2 cellular contexts compared by ENCODE assay signal in the genomic region with DNA sequence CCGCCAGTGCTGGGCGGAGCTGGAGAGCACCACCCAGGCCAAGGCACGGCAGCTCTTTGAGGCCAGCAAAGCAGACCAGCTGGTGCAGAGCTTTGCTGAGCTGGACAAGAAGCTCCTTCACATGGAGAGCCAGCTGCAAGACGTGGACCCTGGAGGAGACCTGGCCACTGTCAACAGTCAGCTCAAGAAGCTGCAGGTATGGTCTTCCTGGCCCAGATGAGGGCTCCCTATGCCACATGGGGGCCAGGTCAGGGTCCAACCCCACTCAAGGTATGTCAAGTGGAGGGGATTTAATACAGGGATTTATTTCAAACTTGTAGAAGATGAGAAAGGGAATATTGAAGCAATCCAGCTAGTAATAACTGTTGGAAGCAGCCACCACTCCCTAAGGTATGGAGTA.
TF ChIP-seq lines count a peak whose summit lies in the region.

No MANE protein-coding gene starts in this region.

TF ChIP-seq in IMR-90, 13 proteins besides CTCF, POLR2A, EP300 and RAD21:
- TF ChIP-seq FOS (IDR thresholded peaks at IDR 0.05; ENCODE audit: low read depth, low read length) (no peak), SMC3 (IDR thresholded peaks at IDR 0.05; ENCODE audit: low read depth, low read length) (no peak), MXI1 (IDR thresholded peaks at IDR 0.05; ENCODE audit: borderline replicate concordance, low read depth, low read length) (no peak), NFE2L2 (IDR thresholded peaks at IDR 0.05; ENCODE audit: low read depth, low read length) (no peak), RCOR1 (IDR thresholded peaks at IDR 0.05; ENCODE audit: insufficient replicate concordance, low read length) (no peak), BHLHE40 (IDR thresholded peaks at IDR 0.05; ENCODE audit: low read depth, low read length) (no peak)
- TF ChIP-seq, protein P1, sequence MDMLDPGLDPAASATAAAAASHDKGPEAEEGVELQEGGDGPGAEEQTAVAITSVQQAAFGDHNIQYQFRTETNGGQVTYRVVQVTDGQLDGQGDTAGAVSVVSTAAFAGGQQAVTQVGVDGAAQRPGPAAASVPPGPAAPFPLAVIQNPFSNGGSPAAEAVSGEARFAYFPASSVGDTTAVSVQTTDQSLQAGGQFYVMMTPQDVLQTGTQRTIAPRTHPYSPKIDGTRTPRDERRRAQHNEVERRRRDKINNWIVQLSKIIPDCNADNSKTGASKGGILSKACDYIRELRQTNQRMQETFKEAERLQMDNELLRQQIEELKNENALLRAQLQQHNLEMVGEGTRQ (IDR thresholded peaks at IDR 0.05; ENCODE audit: low read depth, low read length), result no peak

TF ChIP-seq in H1, 55 proteins besides CTCF, POLR2A, EP300 and RAD21:
- TF ChIP-seq HDAC6 (IDR thresholded peaks at IDR 0.05; ENCODE audit: low read depth, low read length) (no peak), GTF2F1 (IDR thresholded peaks at IDR 0.05; ENCODE audit: borderline replicate concordance, low read depth, low read length) (no peak), SAP30 (IDR thresholded peaks at IDR 0.05; ENCODE audit: insufficient read depth, insufficient replicate concordance, low read length) (no peak), CBX8 (IDR thresholded peaks at IDR 0.05; ENCODE audit: borderline replicate concordance, low read depth, low read length) (no peak), YY1 (IDR thresholded peaks at IDR 0.05; ENCODE audit: low read depth, low read length) (no peak), CHD1 (IDR thresholded peaks at IDR 0.05; ENCODE audit: low read depth, low read length) (no peak), BRCA1 (IDR thresholded peaks at IDR 0.05; ENCODE audit: low read depth, low read length) (no peak), SIRT6 (IDR thresholded peaks at IDR 0.05; ENCODE audit: low read length) (no peak), JUND (IDR thresholded peaks at IDR 0.05; ENCODE audit: low read length) (no peak), RBBP5 (IDR thresholded peaks at IDR 0.05; ENCODE audit: borderline replicate concordance, low read depth, low read length) (no peak), CREB1 (IDR thresholded peaks at IDR 0.05) (no peak), CBX5 (IDR thresholded peaks at IDR 0.05; ENCODE audit: low read depth, low read length) (no peak), CTBP2 (IDR thresholded peaks at IDR 0.05; ENCODE audit: borderline replicate concordance, insufficient read depth, insufficient read length, low read length) (no peak), RNF2 (IDR thresholded peaks at IDR 0.05; ENCODE audit: borderline replicate concordance, low read depth, low read length, missing control alignments, poor library complexity, severe bottlenecking) (no peak), TAF7 (optimal IDR thresholded peaks at IDR 0.05; ENCODE audit: borderline replicate concordance, low read depth, low read length) (no peak), SP2 (IDR thresholded peaks at IDR 0.05; ENCODE audit: low read length) (no peak), GABPA (IDR thresholded peaks at IDR 0.05; ENCODE audit: borderline replicate concordance, insufficient read depth, low read length) (no peak)
- TF ChIP-seq, protein P1 (IDR thresholded peaks at IDR 0.05; ENCODE audit: low read length), result no peak
